Comparison of ENCODE assay signal across 21 cellular contexts in genomic region chr1:156346636-156347035, GRCh38. TPM values are rescaled to one million over a fixed set of nuclear protein-coding genes. Genes with fewer than 3 reads are reported as not detected.
DNase-seq lines count a peak whose midpoint lies in the region; ATAC-seq and TF ChIP-seq lines count a peak whose summit lies in the region.
"Had no signal": no experiment of that assay in that cellular context is flagged by ENCODE, and none has a peak within 500 bp of the region (broad histone marks: within the 10 kb centered on the region; RNA-seq: fewer than 3 reads in every experiment).

No MANE protein-coding gene starts in this region.

- H3K4me3 ChIP-seq in fibroblast of the aortic adventitia (ENCODE audit: low read depth, low read length) (no peak overlapping the region), coronary artery (no peak overlapping the region)
- H3K4me3 ChIP-seq: A549, gastrocnemius medialis, left lung had no signal

- TF ChIP-seq CTCF in fibroblast of the aortic adventitia (IDR thresholded peaks at IDR 0.05; ENCODE audit: insufficient read depth, low read length) = no peak
- TF ChIP-seq CTCF in coronary artery (IDR thresholded peaks at IDR 0.05) = no peak

- H3K27ac ChIP-seq in coronary artery = no peak overlapping the region
- H3K27ac ChIP-seq: A549, gastrocnemius medialis, left lung, neutrophil had no signal

- DNase-seq in A172 (ENCODE audit: low spot score) = peak; percentile 57
- peak; percentile 82 for DNase-seq in GM03348 (ENCODE audit: low spot score)
- DNase-seq in fibroblast of the aortic adventitia (ENCODE audit: low read depth) = peak; percentile 89
- DNase-seq in coronary artery (ENCODE audit: low spot score) = no peak
- no peak for DNase-seq in NOMO-1 treated with DMSO at 0.1 percent for 48 hours (lab: John Stamatoyannopoulos, UW; ENCODE audit: unreplicated experiment)
- no peak for DNase-seq in HT-29 (ENCODE audit: low spot score)
- DNase-seq: activated CD4-positive, alpha-beta T cell treated with anti-CD3 and anti-CD28 coated beads for 48 hours; activated CD8-positive, alpha-beta memory T cell treated with anti-CD3 and anti-CD28 coated beads, Interleukin-2, amount 50 U/mL, for 4 hours; activated gamma-delta T cell; COR-L47; endodermal cell; gastrocnemius medialis; left lung; NCI-H1436 treated with DMSO at 0.1 percent for 48 hours had no signal

- ATAC-seq in SK-N-SH treated with all-trans-retinoic acid at 6 μM for 48 hours = peak; percentile 80
- ATAC-seq in HG02885 (IDR thresholded peaks at IDR 0.05; ENCODE audit: poor library complexity, unreplicated experiment) = no peak
- ATAC-seq: gastrocnemius medialis, left lung had no signal

TF ChIP-seq in SK-N-SH treated with all-trans-retinoic acid at 6 μM for 48 hours, 23 proteins besides CTCF, POLR2A, EP300 and RAD21:
- TF ChIP-seq CREB5 (CRISPR knock-in tag; IDR thresholded peaks at IDR 0.05; ENCODE audit: low read depth) (no peak), GLIS3 (CRISPR knock-in tag; IDR thresholded peaks at IDR 0.05) (no peak), ARNTL (CRISPR knock-in tag; IDR thresholded peaks at IDR 0.05; ENCODE audit: borderline replicate concordance, low read depth) (no peak), ZNF70 (CRISPR knock-in tag; IDR thresholded peaks at IDR 0.05) (peak; percentile 68; the same call in 1 of the 2 replicates), SNAI2 (CRISPR knock-in tag; IDR thresholded peaks at IDR 0.05) (no peak), OSR1 (CRISPR knock-in tag; IDR thresholded peaks at IDR 0.05) (no peak), TSHZ2 (CRISPR knock-in tag; IDR thresholded peaks at IDR 0.05) (0 out of 2 replicates have a peak, but pooled peaks have one; percentile 12), ZFP3 (CRISPR knock-in tag; IDR thresholded peaks at IDR 0.05) (no peak), PATZ1 (CRISPR knock-in tag; IDR thresholded peaks at IDR 0.05; ENCODE audit: borderline replicate concordance) (no peak), TOX (CRISPR knock-in tag; IDR thresholded peaks at IDR 0.05; ENCODE audit: borderline replicate concordance) (no peak), TCF4 (CRISPR knock-in tag; IDR thresholded peaks at IDR 0.05; ENCODE audit: borderline replicate concordance) (peak; percentile 46; the same call in 1 of the 2 replicates), PPARA (CRISPR knock-in tag; IDR thresholded peaks at IDR 0.05; ENCODE audit: borderline replicate concordance) (no peak), ESRRG (CRISPR knock-in tag; IDR thresholded peaks at IDR 0.05) (no peak), ZNF8 (CRISPR knock-in tag; IDR thresholded peaks at IDR 0.05) (no peak), POU6F1 (CRISPR knock-in tag; IDR thresholded peaks at IDR 0.05; ENCODE audit: borderline replicate concordance, low read depth) (no peak), ZNF565 (CRISPR knock-in tag; conservative IDR thresholded peaks at IDR 0.05; ENCODE audit: low read depth) (no peak), BACH2 (CRISPR knock-in tag; IDR thresholded peaks at IDR 0.05; ENCODE audit: borderline replicate concordance) (no peak), RARB (CRISPR knock-in tag; IDR thresholded peaks at IDR 0.05) (no peak)

RNA-seq across cellular contexts. Expression of gene TSACC, which starts 8.3 kb away (rescaled TPM):
- total RNA-seq in A172 (2014; rRNA removed; shearing (Covaris generic)) = 3.5 and 9.4 TPM in 2 replicates
- total RNA-seq in fibroblast of the aortic adventitia (ENCODE audit: low replicate concordance) = not detected in 2 replicates
- 0.15 and 0.37 TPM in 2 replicates for total RNA-seq in HT-29 (2014; rRNA removed; shearing (Covaris generic))
- total RNA-seq: gastrocnemius medialis, left lung, M059J, mucosa of gallbladder, renal cortical epithelial cell had no signal

RNA-seq across cellular contexts. Expression of gene CCT3, which starts 8.5 kb away (rescaled TPM):
- 1,101 and 1,191 TPM in 2 replicates for total RNA-seq in A172 (2014; rRNA removed; shearing (Covaris generic))
- 96.6 and 284 TPM in 2 replicates for total RNA-seq in fibroblast of the aortic adventitia (ENCODE audit: low replicate concordance)
- 389 and 419 TPM in 2 replicates for total RNA-seq in HT-29 (2014; rRNA removed; shearing (Covaris generic))

RNA-seq across cellular contexts. Expression of gene RHBG, which starts 22.4 kb away (rescaled TPM):
- not detected in 2 replicates for total RNA-seq in A172 (2014; rRNA removed; shearing (Covaris generic))
- not detected in 2 replicates for total RNA-seq in fibroblast of the aortic adventitia (ENCODE audit: low replicate concordance)
- not detected in 2 replicates for total RNA-seq in HT-29 (2014; rRNA removed; shearing (Covaris generic))
- total RNA-seq: gastrocnemius medialis, left lung, M059J had no signal

RNA-seq across cellular contexts. Expression of gene VHLL, which starts 47.5 kb away (rescaled TPM):
- total RNA-seq in A172 (2014; rRNA removed; shearing (Covaris generic)) = not detected in 2 replicates
- not detected in 2 replicates for total RNA-seq in fibroblast of the aortic adventitia (ENCODE audit: low replicate concordance)
- total RNA-seq in HT-29 (2014; rRNA removed; shearing (Covaris generic)) = not detected in 2 replicates
- total RNA-seq: endodermal cell, gastrocnemius medialis, left lung, M059J, mucosa of gallbladder, renal cortical epithelial cell had no signal

RNA-seq across cellular contexts. Expression of gene GLMP, which starts 51.2 kb away (rescaled TPM):
- total RNA-seq in A172 (2014; rRNA removed; shearing (Covaris generic)) = 133 and 135 TPM in 2 replicates
- 62.4 and 71.5 TPM in 2 replicates for total RNA-seq in fibroblast of the aortic adventitia (ENCODE audit: low replicate concordance)
- total RNA-seq in HT-29 (2014; rRNA removed; shearing (Covaris generic)) = 75.3 and 78.6 TPM in 2 replicates

Comparison
In these comparisons a context has a peak if more than half of its experiments do, and no peak if none do; other contexts are left out.
1. DNase-seq: peak in A172 (single experiment), GM03348 (single experiment) and fibroblast of the aortic adventitia (single experiment); none in coronary artery (single experiment), NOMO-1 treated with DMSO at 0.1 percent for 48 hours (single experiment) and HT-29 (single experiment).